Comparison of ENCODE assay signal across 30 cellular contexts in the genomic region with DNA sequence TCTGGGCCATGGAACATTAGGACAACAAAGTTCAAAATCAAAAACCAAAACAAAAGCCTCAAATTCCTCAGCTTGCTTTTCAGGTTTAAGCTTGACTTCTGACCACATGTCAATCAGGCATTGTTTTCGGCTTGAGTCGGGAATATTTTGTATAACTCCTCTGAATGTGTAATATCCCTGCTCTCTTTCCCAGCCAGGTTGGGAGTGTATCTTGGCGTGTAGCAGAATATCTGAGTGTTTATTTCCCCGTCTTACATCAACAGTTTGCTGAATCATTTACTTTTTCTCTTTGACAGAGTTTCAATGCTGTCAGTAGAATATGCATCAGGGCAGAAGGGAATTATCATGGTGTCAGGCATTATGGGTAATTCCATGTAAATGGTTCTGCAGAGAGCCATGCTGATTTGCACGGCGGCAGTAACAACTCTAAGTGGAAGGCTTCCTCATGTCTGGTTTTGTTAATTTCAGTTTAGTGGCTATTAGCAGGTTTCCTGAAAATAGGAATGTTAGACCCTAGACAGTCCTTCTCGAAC.
DNase-seq lines count a peak whose midpoint lies in the region; ATAC-seq, FAIRE-seq and TF ChIP-seq lines count a peak whose summit lies in the region.
"Had no signal": no experiment of that assay in that cellular context is flagged by ENCODE, and none has a peak within 500 bp of the region (broad histone marks: within the 10 kb centered on the region; RNA-seq: fewer than 3 reads in every experiment).

No MANE protein-coding gene starts in this region.

- H2AFZ ChIP-seq in astrocyte (ENCODE audit: low read depth, low read length) = peak overlapping the region; percentile 6
- H2AFZ ChIP-seq: parathyroid adenoma had no signal

- no peak overlapping the region for H3K4me3 Mint-ChIP-seq in astrocyte (ENCODE audit: unreplicated experiment)
- H3K4me3 Mint-ChIP-seq: activated CD4-positive, alpha-beta T cell treated with anti-CD3 and anti-CD28 coated beads, Interleukin-2, amount 10 ng/mL, durations not matched to agents 7 days and 5 days; nephron progenitor cell; T-cell had no signal

- ATAC-seq in HG03097 (IDR thresholded peaks at IDR 0.05; ENCODE audit: low FRiP score, unreplicated experiment) (no peak), HG03095 (IDR thresholded peaks at IDR 0.05; ENCODE audit: unreplicated experiment) (no peak)
- ATAC-seq: body of pancreas, K562, left cardiac atrium, T-cell had no signal

- peaks cover 3% of the 10 kb centered on the region for H3K4me1 ChIP-seq in astrocyte (ENCODE audit: insufficient read depth, low read length)
- H3K4me1 ChIP-seq: body of pancreas, parathyroid adenoma, right atrium auricular region had no signal

- H4K20me1 ChIP-seq in astrocyte (ENCODE audit: insufficient read depth, low read length) = no peaks in the 10 kb centered on the region

- peak overlapping the region; percentile 52 for H3K4me2 ChIP-seq in astrocyte (ENCODE audit: low read length)
- H3K4me2 ChIP-seq: smooth muscle cell had no signal

- H3K9ac ChIP-seq in astrocyte (ENCODE audit: low read length) = no peak overlapping the region
- H3K9ac ChIP-seq: parathyroid adenoma had no signal

- CTCF ChIA-PET in HEK293T (lab: Yijun Ruan, JAX) = no interaction called here

- no peak for TF ChIP-seq CTCF in astrocyte (IDR thresholded peaks at IDR 0.05; ENCODE audit: insufficient read depth, low read depth, low read length)

- H3K36me3 Mint-ChIP-seq in astrocyte (ENCODE audit: low read depth, unreplicated experiment) = no peaks in the 10 kb centered on the region
- H3K36me3 Mint-ChIP-seq: T-cell had no signal

- POLR2A ChIA-PET in HEK293T (lab: Yijun Ruan, JAX) = no interaction called here

- H3K4me3 ChIP-seq in MG63 (no peak overlapping the region), astrocyte (ENCODE audit: insufficient read depth, low read depth, low read length) (no peak overlapping the region)
- H3K4me3 ChIP-seq: body of pancreas, K562, right atrium auricular region, smooth muscle cell had no signal

- H3K79me2 ChIP-seq in astrocyte (ENCODE audit: insufficient read depth, low read length) = no peaks in the 10 kb centered on the region
- H3K79me2 ChIP-seq: parathyroid adenoma had no signal

- FAIRE-seq in astrocyte (lab: Jason Lieb, UNC) = no peak
- FAIRE-seq: endothelial cell of umbilical vein, K562 had no signal

- DNase-seq in DMS153 treated with DMSO at 0.1 percent for 48 hours (lab: John Stamatoyannopoulos, UW; ENCODE audit: unreplicated experiment) (peak; percentile 3), DMS153 (lab: John Stamatoyannopoulos, UW) (no peak), MG63 (peak; percentile 32), astrocyte (ENCODE audit: low read depth) (peak; percentile 4), kidney tubule cell (ENCODE audit: low spot score) (peak; percentile 2), HEK293T (ENCODE audit: extremely low spot score) (no peak)
- DNase-seq: activated CD4-positive, alpha-beta T cell treated with anti-CD3 and anti-CD28 coated beads, Interleukin-2, amount 10 ng/mL, durations not matched to agents 7 days and 5 days; activated naive CD4-positive, alpha-beta T cell; activated T-cell treated with anti-CD3 and anti-CD28 coated beads, Interleukin-2, amount 50 U/mL, for 48 hours; body of pancreas; COR-L47; DND-41; hypothalamus; left cardiac atrium; MM.1S; NCI-H1417 treated with DMSO at 0.1 percent for 48 hours; NCI-H2029 treated with DMSO at 0.1 percent for 48 hours; NCI-H446; nephron progenitor cell; stimulated activated naive CD4-positive, alpha-beta T cell; T-cell had no signal

- no peaks in the 10 kb centered on the region for H3K27me3 ChIP-seq in MG63
- no peaks in the 10 kb centered on the region for H3K27me3 ChIP-seq in astrocyte (ENCODE audit: insufficient read depth, low read length)
- H3K27me3 ChIP-seq: body of pancreas, right atrium auricular region had no signal

- H3K4me1 Mint-ChIP-seq in astrocyte (ENCODE audit: low read depth, unreplicated experiment) = peaks cover 9% of the 10 kb centered on the region

- H3K9me3 ChIP-seq in MG63 (no peaks in the 10 kb centered on the region), astrocyte (ENCODE audit: insufficient read depth, low read depth, low read length) (no peaks in the 10 kb centered on the region)
- H3K9me3 ChIP-seq: body of pancreas, right atrium auricular region had no signal

- H3K9me3 Mint-ChIP-seq in astrocyte (ENCODE audit: unreplicated experiment) = no peaks in the 10 kb centered on the region
- H3K9me3 Mint-ChIP-seq: activated CD4-positive, alpha-beta T cell treated with anti-CD3 and anti-CD28 coated beads, Interleukin-2, amount 10 ng/mL, durations not matched to agents 7 days and 5 days; nephron progenitor cell; T-cell had no signal

- H3K36me3 ChIP-seq in MG63 (no peaks in the 10 kb centered on the region), astrocyte (ENCODE audit: insufficient read depth, low read length) (no peaks in the 10 kb centered on the region)
- H3K36me3 ChIP-seq: right atrium auricular region had no signal

- H3K27ac ChIP-seq in astrocyte (ENCODE audit: low read depth, low read length) = no peak overlapping the region
- H3K27ac ChIP-seq: 22Rv1, body of pancreas, C4-2B, parathyroid adenoma, right atrium auricular region had no signal

- H3K27me3 Mint-ChIP-seq in astrocyte (ENCODE audit: low read depth, unreplicated experiment) = no peaks in the 10 kb centered on the region
- H3K27me3 Mint-ChIP-seq: T-cell had no signal

- H3K27ac Mint-ChIP-seq in astrocyte (ENCODE audit: unreplicated experiment) = no peak overlapping the region
- H3K27ac Mint-ChIP-seq: activated CD4-positive, alpha-beta T cell treated with anti-CD3 and anti-CD28 coated beads, Interleukin-2, amount 10 ng/mL, durations not matched to agents 7 days and 5 days; T-cell had no signal

TF ChIP-seq in HEK293T, 16 proteins besides CTCF, POLR2A, EP300 and RAD21:
- TF ChIP-seq L3MBTL2 (conservative IDR thresholded peaks at IDR 0.05) (no peak), NFRKB (IDR thresholded peaks at IDR 0.05) (no peak), PKNOX1 (IDR thresholded peaks at IDR 0.05) (no peak), FOXK2 (IDR thresholded peaks at IDR 0.05) (no peak), SUZ12 (IDR thresholded peaks at IDR 0.05) (no peak), ARNT (IDR thresholded peaks at IDR 0.05) (no peak), BHLHE40 (IDR thresholded peaks at IDR 0.05; ENCODE audit: borderline replicate concordance) (no peak), CTBP1 (IDR thresholded peaks at IDR 0.05; ENCODE audit: borderline replicate concordance) (no peak), FOXA1 (IDR thresholded peaks at IDR 0.05) (no peak), LEF1 (IDR thresholded peaks at IDR 0.05; ENCODE audit: borderline replicate concordance) (no peak), ZNF384 (IDR thresholded peaks at IDR 0.05) (no peak), TARDBP (IDR thresholded peaks at IDR 0.05) (no peak), ELF4 (IDR thresholded peaks at IDR 0.05) (no peak), SP1 (IDR thresholded peaks at IDR 0.05) (no peak), FOXM1 (IDR thresholded peaks at IDR 0.05; ENCODE audit: borderline replicate concordance) (no peak)
TF ChIP-seq in HEK293T: peak in this region for 0.

Comparison
In these comparisons a context has a peak if more than half of its experiments do, and no peak if none do; other contexts are left out.
1. DNase-seq: peak in DMS153 treated with DMSO at 0.1 percent for 48 hours (single experiment), MG63 (single experiment), astrocyte (single experiment) and kidney tubule cell (single experiment); none in DMS153 (single experiment) and HEK293T (single experiment).